Comparison of ENCODE assay signal across 8 cellular contexts in the genomic region with DNA sequence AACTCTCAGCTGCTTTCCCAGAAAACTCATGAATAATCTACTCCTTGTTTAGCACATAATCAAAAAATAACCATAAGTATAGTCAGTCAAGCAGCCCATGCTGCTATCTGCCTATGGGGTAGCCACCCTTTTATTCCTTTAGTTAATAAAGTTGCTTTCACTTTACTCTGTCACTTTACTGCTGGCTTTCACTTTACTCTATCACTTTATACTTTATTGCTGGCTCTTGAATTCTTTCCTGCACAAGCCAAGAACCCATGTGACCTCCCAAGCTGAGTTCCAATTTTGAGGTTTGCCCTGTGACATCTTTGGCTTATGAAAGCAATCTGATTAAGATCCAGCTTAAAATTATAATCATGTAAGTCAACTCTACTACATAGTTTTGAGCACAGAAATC.
A peak's percentile ranks its signal among the peaks of the same experiment; 100 is the strongest.
DNase-seq lines count a peak whose midpoint lies in the region; ATAC-seq and TF ChIP-seq lines count a peak whose summit lies in the region.

No MANE protein-coding gene starts in this region.

- H3K36me3 ChIP-seq in brain microvascular endothelial cell (replicated peaks) (no peaks in the 10 kb centered on the region), prostate gland (no peaks in the 10 kb centered on the region)

- no peaks in the 10 kb centered on the region for H3K9me3 ChIP-seq in prostate gland

- DNase-seq in brain microvascular endothelial cell (peak; percentile 26), prostate gland (ENCODE audit: low spot score) (peak; percentile 60), HUDEP-2 (lab: John Stamatoyannopoulos, UW; ENCODE audit: unreplicated experiment in 76 of 76) (no peak), cerebellar nuclear complex (lab: John Stamatoyannopoulos, UW) (no peak), GDM1 (lab: John Stamatoyannopoulos, UW) (no peak)

- peak; percentile 33 for ATAC-seq in GM18870 (IDR thresholded peaks at IDR 0.05; ENCODE audit: unreplicated experiment)
- peak; percentile 39 for ATAC-seq in HG03354 (IDR thresholded peaks at IDR 0.05; ENCODE audit: poor library complexity, severe bottlenecking, unreplicated experiment)
- no peak for ATAC-seq in HG02798 (IDR thresholded peaks at IDR 0.05; ENCODE audit: poor library complexity, unreplicated experiment)

- intact Hi-C loops in prostate gland (cut with DNase I) = no loop called here

- no peak overlapping the region for H3K4me3 ChIP-seq in brain microvascular endothelial cell (ENCODE audit: low read depth, low read length)
- H3K4me3 ChIP-seq in prostate gland = no peak overlapping the region

- no peak for TF ChIP-seq POLR2A in prostate gland (IDR thresholded peaks at IDR 0.05)

- TF ChIP-seq CTCF in brain microvascular endothelial cell (IDR thresholded peaks at IDR 0.05; ENCODE audit: low read depth, low read length, missing control alignments) = no peak
- TF ChIP-seq CTCF in prostate gland (IDR thresholded peaks at IDR 0.05) = no peak

- H3K27me3 ChIP-seq in brain microvascular endothelial cell (replicated peaks) (no peaks in the 10 kb centered on the region), prostate gland (replicated peaks; ENCODE audit: insufficient read depth) (no peaks in the 10 kb centered on the region)

- in situ Hi-C loops in brain microvascular endothelial cell (cut with HindIII; ENCODE audit: low pct_ligation_motif_present, low sequenced_read_pairs) = no loop called here

- no peak overlapping the region for H3K27ac ChIP-seq in brain microvascular endothelial cell
- peak overlapping the region; percentile 66 to 75 for H3K27ac ChIP-seq in prostate gland

- peaks cover 16% of the 10 kb centered on the region for H3K4me1 ChIP-seq in prostate gland (replicated peaks)

Comparison
In these comparisons a context has a peak if more than half of its experiments do, and no peak if none do; other contexts are left out.
1. DNase-seq: peak in brain microvascular endothelial cell (single experiment) and prostate gland (single experiment); none in HUDEP-2 (0 of 76), cerebellar nuclear complex (0 of 2) and GDM1 (single experiment).